In genomic region chr17:31439716-31440115, GRCh38 we compare ENCODE assay signal across 1 cellular context.
A peak's percentile ranks its signal among the peaks of the same experiment; 100 is the strongest.
TF ChIP-seq lines count a peak whose summit lies in the region.

No MANE protein-coding gene starts in this region.

TF ChIP-seq in HepG2, 621 proteins besides CTCF, POLR2A, EP300 and RAD21:
- peak; percentile 40 for TF ChIP-seq ATF7 (IDR thresholded peaks at IDR 0.05)
- no peak for TF ChIP-seq ATF7 (CRISPR knock-in tag; IDR thresholded peaks at IDR 0.05)
- TF ChIP-seq ZNF121 (CRISPR knock-in tag; IDR thresholded peaks at IDR 0.05) = no peak
- no peak for TF ChIP-seq MED8 (CRISPR knock-in tag; IDR thresholded peaks at IDR 0.05; ENCODE audit: insufficient replicate concordance)
TF ChIP-seq in HepG2: peak in this region for 1.
